In the genomic region with DNA sequence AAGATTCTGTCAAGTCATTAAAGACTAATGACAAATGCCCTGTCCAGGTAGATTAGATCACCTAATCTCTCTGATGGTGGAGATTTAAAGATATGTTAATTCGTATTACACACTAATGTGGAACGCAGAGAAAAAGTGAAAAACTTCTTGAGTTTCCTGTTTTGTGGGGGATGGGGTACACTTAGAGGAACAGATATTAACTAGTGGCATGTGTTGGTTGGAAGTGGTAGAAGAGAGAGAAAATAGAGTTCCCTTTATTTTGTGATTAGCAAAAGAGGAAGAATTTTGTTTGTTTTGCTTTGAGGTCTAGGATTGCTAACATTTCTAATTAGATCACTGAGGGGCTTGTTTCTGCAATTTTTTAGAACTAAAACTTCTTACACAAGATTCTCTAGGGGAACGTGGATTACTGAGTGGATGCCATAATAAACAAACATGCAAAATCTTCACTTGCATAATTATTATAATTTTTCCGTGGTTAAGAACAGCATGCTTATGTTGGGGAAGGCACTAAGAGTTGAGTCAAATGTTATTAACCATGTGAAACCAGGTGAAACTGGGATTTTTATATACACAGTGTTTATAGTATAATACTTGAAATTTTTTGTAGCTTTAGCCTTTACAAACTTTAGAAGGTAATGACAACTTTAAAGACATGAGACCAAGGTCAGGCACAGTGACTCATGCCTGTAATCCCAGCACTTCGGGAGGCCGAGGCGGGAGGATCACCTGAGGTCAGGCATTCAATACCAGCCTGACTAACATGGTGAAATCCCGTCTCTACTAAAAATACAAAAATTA, we compare ENCODE assay signal across 9 cellular contexts.
DNase-seq lines count a peak whose midpoint lies in the region; ATAC-seq, FAIRE-seq and TF ChIP-seq lines count a peak whose summit lies in the region.
"Had no signal": no experiment of that assay in that cellular context is flagged by ENCODE, and none has a peak within 500 bp of the region (broad histone marks: within the 10 kb centered on the region; RNA-seq: fewer than 3 reads in every experiment).

No MANE protein-coding gene starts in this region.

- H3K4me3 ChIP-seq in DND-41 (ENCODE audit: low read depth in 1 of 2, low read length in 2 of 2), result peak overlapping the region in 1 of 2 experiments; percentile 21; a peak in 1 of 4 replicates
- H3K4me3 ChIP-seq in HepG2 (replicated peaks in 1 of 3; ENCODE audit: insufficient read depth in 1 of 3, low read depth in 2 of 3, low read length in 3 of 3), result no peak overlapping the region

- intact Hi-C loops in HepG2 (cut with micrococcal nuclease; ENCODE audit: unreplicated experiment), result no loop called here

- peaks cover 18% of the 10 kb centered on the region for H3K4me1 Mint-ChIP-seq in WTC11

- POLR2A ChIA-PET in WTC11 (lab: Charles Lee) (interaction anchor here (0.6 kb wide), 1 partner anchor 1432 kb away, joined by 5 read pairs; no protein-coding TSS in a partner anchor), HepG2 (lab: Yijun Ruan, JAX) (no interaction called here), RWPE1 (lab: Yijun Ruan, JAX; ENCODE audit: low non-redundant PET) (no interaction called here)

- FAIRE-seq in HepG2 (lab: Jason Lieb, UNC), result peak; percentile 26

- peak overlapping the region; percentile 49; the same call in 1 of the 2 replicates for H2AFZ ChIP-seq in DND-41 (ENCODE audit: low read depth, low read length)
- H2AFZ ChIP-seq in HepG2 (ENCODE audit: low read length), result no peak overlapping the region

- 0 out of 4 replicates have a peak, but pooled peaks of 1 of the 2 experiments have one; percentile 12 for TF ChIP-seq EP300 in HepG2 (IDR thresholded peaks at IDR 0.05; ENCODE audit: low read depth in 2 of 2, low read length in 2 of 2)
- no peak for TF ChIP-seq EP300 in HepG2 (CRISPR knock-in tag; IDR thresholded peaks at IDR 0.05; ENCODE audit: borderline replicate concordance)

- CTCF ChIA-PET in WTC11 (lab: Charles Lee), result no interaction called here
- CTCF ChIA-PET in HepG2 (lab: Yijun Ruan, JAX; ENCODE audit: low intra/inter-chr PET ratio, low total read pairs), result no interaction called here
- CTCF ChIA-PET in RWPE1 (lab: Yijun Ruan, JAX), result interaction anchor here (0.6 kb wide), 2 partner anchors 8 to 725 kb away, joined by 3 read pairs; no protein-coding TSS in a partner anchor

- no peaks in the 10 kb centered on the region for H3K27me3 Mint-ChIP-seq in WTC11 (ENCODE audit: low read depth)
- H3K27me3 Mint-ChIP-seq: brain had no signal

- peak overlapping the region; percentile 82 for H3K27ac ChIP-seq in DND-41 (ENCODE audit: low read length)
- H3K27ac ChIP-seq in HepG2 (ENCODE audit: extremely low read length, insufficient read depth, low read length), result no peak overlapping the region
- H3K27ac ChIP-seq in RWPE1, result no peak overlapping the region

- H3K4me1 ChIP-seq in DND-41 (ENCODE audit: insufficient read depth, low read length), result peaks cover 78% of the 10 kb centered on the region
- H3K4me1 ChIP-seq in HepG2 (ENCODE audit: insufficient read depth, low read length), result peaks cover 19% of the 10 kb centered on the region

- no peaks in the 10 kb centered on the region for H3K36me3 ChIP-seq in DND-41 (ENCODE audit: insufficient read depth, low read length)
- no peaks in the 10 kb centered on the region for H3K36me3 ChIP-seq in HepG2 (replicated peaks in 1 of 2; ENCODE audit: control insufficient read depth in 1 of 2, insufficient read depth in 2 of 2, low read length in 2 of 2)

- DNase-seq in DND-41 (no peak), WTC11 (ENCODE audit: low spot score) (no peak), HepG2 (ENCODE audit: low spot score) (peak; percentile 23), GM13976 (ENCODE audit: low spot score) (no peak), DMS114 treated with DMSO at 0.1 percent for 48 hours (lab: John Stamatoyannopoulos, UW; ENCODE audit: unreplicated experiment) (no peak), RWPE1 (ENCODE audit: low spot score) (no peak)

- H3K9me3 ChIP-seq in DND-41 (ENCODE audit: insufficient read depth, low read length, severe bottlenecking) (no peaks in the 10 kb centered on the region), HepG2 (ENCODE audit: low read length) (no peaks in the 10 kb centered on the region)

- H3K36me3 Mint-ChIP-seq in WTC11, result no peaks in the 10 kb centered on the region

- no peak overlapping the region for H3K4me3 Mint-ChIP-seq in WTC11
- H3K4me3 Mint-ChIP-seq: brain had no signal

- peaks cover 32% of the 10 kb centered on the region for H3K79me2 ChIP-seq in DND-41 (ENCODE audit: insufficient read depth, low read length)
- H3K79me2 ChIP-seq in HepG2 (ENCODE audit: insufficient read depth, low read length), result no peaks in the 10 kb centered on the region

- BruUV-seq in HepG2 (replicated peaks; lab: Mats Ljungman, UMichigan), result no TSS peak

- H4K20me1 ChIP-seq in DND-41 (ENCODE audit: insufficient read depth, low read length) (no peaks in the 10 kb centered on the region), HepG2 (ENCODE audit: insufficient read depth, low read length) (no peaks in the 10 kb centered on the region)

- in situ Hi-C loops in HepG2 (cut with HindIII; ENCODE audit: extremely low pct_ligation_motif_present, low pct_unique_long_range_greater_than_20kb) (no loop called here), GM13976 (cut with MboI; ENCODE audit: low sequenced_read_pairs, unreplicated experiment) (no loop called here)

- WGBS in HepG2 (ENCODE audit: low lambda C conversion rate), result 6% methylated on average over 8 of the region's 8 CpGs

- ATAC-seq in DND-41 (ENCODE audit: insufficient read depth, low read depth), result peak; percentile 67
- ATAC-seq in HG03108 (IDR thresholded peaks at IDR 0.05; ENCODE audit: unreplicated experiment), result peak; percentile 59
- ATAC-seq in WTC11, result no peak
- ATAC-seq in HepG2, result peak; percentile 48
- ATAC-seq in HG03280 (IDR thresholded peaks at IDR 0.05; ENCODE audit: unreplicated experiment), result no peak

- peak overlapping the region; percentile 47 for H3K9ac ChIP-seq in DND-41 (ENCODE audit: low read depth, low read length)
- no peak overlapping the region for H3K9ac ChIP-seq in HepG2 (ENCODE audit: insufficient read depth, low read depth, low read length)

- no peak for TF ChIP-seq RAD21 in HepG2 (CRISPR knock-in tag; IDR thresholded peaks at IDR 0.05)

- H3K27me3 ChIP-seq in DND-41 (ENCODE audit: insufficient read depth, low read length, poor library complexity), result no peaks in the 10 kb centered on the region
- no peaks in the 10 kb centered on the region for H3K27me3 ChIP-seq in HepG2 (ENCODE audit: control insufficient read depth in 1 of 2, insufficient read depth in 2 of 2, low read length in 2 of 2)

- peak overlapping the region; percentile 35 for H3K4me2 ChIP-seq in DND-41 (ENCODE audit: insufficient read depth, low read length)
- H3K4me2 ChIP-seq in HepG2 (ENCODE audit: low read depth, low read length), result no peak overlapping the region

- no peaks in the 10 kb centered on the region for H3K9me3 Mint-ChIP-seq in WTC11
- H3K9me3 Mint-ChIP-seq: brain had no signal

- no peak for TF ChIP-seq CTCF in DND-41 (IDR thresholded peaks at IDR 0.05; ENCODE audit: borderline replicate concordance, extremely low read depth, low read length, poor library complexity, severe bottlenecking)
- TF ChIP-seq CTCF in WTC11 (IDR thresholded peaks at IDR 0.05), result no peak
- no peak for TF ChIP-seq CTCF in HepG2 (CRISPR knock-in tag; IDR thresholded peaks at IDR 0.05)
- no peak for TF ChIP-seq CTCF in GM13976 (IDR thresholded peaks at IDR 0.05; ENCODE audit: borderline replicate concordance, control extremely low read depth, extremely low read depth, insufficient read depth, missing control alignments)
- TF ChIP-seq CTCF in RWPE1 (conservative IDR thresholded peaks at IDR 0.05; ENCODE audit: low read depth), result no peak

- H3K27ac Mint-ChIP-seq in WTC11, result peak overlapping the region; percentile 43; the same call in 1 of the 2 replicates
- H3K27ac Mint-ChIP-seq: brain had no signal

- no peak for TF ChIP-seq POLR2A in HepG2 (IDR thresholded peaks at IDR 0.05; ENCODE audit: insufficient read depth in 1 of 2, low read depth in 2 of 2, low read length in 2 of 2)

TF ChIP-seq in WTC11, 78 proteins besides CTCF, POLR2A, EP300 and RAD21 (continues in another document):
- TF ChIP-seq SMAD3 (CRISPR knock-in tag; IDR thresholded peaks at IDR 0.05; ENCODE audit: borderline replicate concordance), result no peak
- TF ChIP-seq, protein P1, sequence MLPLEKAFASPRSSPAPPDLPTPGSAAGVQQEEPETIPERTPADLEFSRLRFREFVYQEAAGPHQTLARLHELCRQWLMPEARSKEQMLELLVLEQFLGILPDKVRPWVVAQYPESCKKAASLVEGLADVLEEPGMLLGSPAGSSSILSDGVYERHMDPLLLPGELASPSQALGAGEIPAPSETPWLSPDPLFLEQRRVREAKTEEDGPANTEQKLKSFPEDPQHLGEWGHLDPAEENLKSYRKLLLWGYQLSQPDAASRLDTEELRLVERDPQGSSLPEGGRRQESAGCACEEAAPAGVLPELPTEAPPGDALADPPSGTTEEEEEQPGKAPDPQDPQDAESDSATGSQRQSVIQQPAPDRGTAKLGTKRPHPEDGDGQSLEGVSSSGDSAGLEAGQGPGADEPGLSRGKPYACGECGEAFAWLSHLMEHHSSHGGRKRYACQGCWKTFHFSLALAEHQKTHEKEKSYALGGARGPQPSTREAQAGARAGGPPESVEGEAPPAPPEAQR (CRISPR knock-in tag; IDR thresholded peaks at IDR 0.05), result no peak
- TF ChIP-seq CREB1 (CRISPR knock-in tag; IDR thresholded peaks at IDR 0.05), result no peak
- TF ChIP-seq NFYB (CRISPR knock-in tag; conservative IDR thresholded peaks at IDR 0.05; ENCODE audit: low read depth), result no peak
- no peak for TF ChIP-seq GRHL2 (CRISPR knock-in tag; IDR thresholded peaks at IDR 0.05; ENCODE audit: insufficient replicate concordance, severe bottlenecking)

TF ChIP-seq in HepG2, 621 proteins besides CTCF, POLR2A, EP300 and RAD21 (continues in another document):
- TF ChIP-seq ZNF614 (CRISPR knock-in tag; IDR thresholded peaks at IDR 0.05; ENCODE audit: borderline replicate concordance), result no peak

Comparison
In these comparisons a context has a peak if more than half of its experiments do, and no peak if none do; other contexts are left out.
1. ATAC-seq: peak in DND-41 (single experiment), HG03108 (single experiment) and HepG2 (single experiment); none in WTC11 (single experiment) and HG03280 (single experiment).